Comparison of ENCODE assay signal across 8 cellular contexts in genomic region chr4:53012738-53013137, GRCh38.
A peak's percentile ranks its signal among the peaks of the same experiment; 100 is the strongest.
DNase-seq lines count a peak whose midpoint lies in the region; ATAC-seq lines count a peak whose summit lies in the region.

No MANE protein-coding gene starts in this region.

- peak overlapping the region; percentile 15; the same call in 1 of the 2 replicates for H3K27ac ChIP-seq in ACC112 (ENCODE audit: low read depth, low read length)

- H3K27me3 Mint-ChIP-seq in dendritic cell treated with granulocyte-macrophage colony-stimulating factor and Interleukin-4, amounts not matched to agents 40 ng/mL and 50 ng/mL, for 4 days, result no peaks in the 10 kb centered on the region

- H3K4me1 ChIP-seq in ACC112 (ENCODE audit: control insufficient read depth, insufficient read depth, low read length, unreplicated experiment), result peaks cover 47% of the 10 kb centered on the region

- DNase-seq in NCI-H748 treated with DMSO at 0.1 percent for 48 hours (lab: John Stamatoyannopoulos, UW) (no peak), kidney glomerular epithelial cell (lab: John Stamatoyannopoulos, UW) (no peak)
- DNase-seq in central memory CD4-positive, alpha-beta T cell, result no peak
- no peak for DNase-seq in stimulated activated CD4-positive, alpha-beta T cell treated with anti-CD3 and anti-CD28 coated beads, Interleukin-2, amount 100 ng/mL, for 24 hours

- H3K36me3 ChIP-seq in ACC112 (ENCODE audit: insufficient read depth, low read length), result no peaks in the 10 kb centered on the region

- H3K79me2 ChIP-seq in ACC112 (ENCODE audit: control insufficient read depth, insufficient read depth, low read length, unreplicated experiment), result no peaks in the 10 kb centered on the region

- no peak overlapping the region for H3K4me3 Mint-ChIP-seq in dendritic cell treated with granulocyte-macrophage colony-stimulating factor and Interleukin-4, amounts not matched to agents 40 ng/mL and 50 ng/mL, for 4 days

- H3K4me3 ChIP-seq in ACC112 (ENCODE audit: low read depth, low read length), result peak overlapping the region; percentile 52

- intact Hi-C loops in dendritic cell treated with granulocyte-macrophage colony-stimulating factor and Interleukin-4, amounts not matched to agents 40 ng/mL and 50 ng/mL, for 4 days (cut with micrococcal nuclease), result no loop called here

- ATAC-seq in GM19328 (IDR thresholded peaks at IDR 0.05; ENCODE audit: unreplicated experiment) (peak; percentile 52), HG03520 (IDR thresholded peaks at IDR 0.05; ENCODE audit: unreplicated experiment) (peak; percentile 65)

- H2AFZ ChIP-seq in ACC112 (ENCODE audit: low read length, unreplicated experiment), result peak overlapping the region; percentile 84

- peaks cover 20% of the 10 kb centered on the region for H3K4me1 Mint-ChIP-seq in dendritic cell treated with granulocyte-macrophage colony-stimulating factor and Interleukin-4, amounts not matched to agents 40 ng/mL and 50 ng/mL, for 4 days (ENCODE audit: low read depth)

- no peaks in the 10 kb centered on the region for H3K27me3 ChIP-seq in ACC112 (ENCODE audit: insufficient read depth, low read length)

- H3K27ac Mint-ChIP-seq in dendritic cell treated with granulocyte-macrophage colony-stimulating factor and Interleukin-4, amounts not matched to agents 40 ng/mL and 50 ng/mL, for 4 days, result peak overlapping the region; percentile 18

- peaks cover 5% of the 10 kb centered on the region for H3K9me3 Mint-ChIP-seq in dendritic cell treated with granulocyte-macrophage colony-stimulating factor and Interleukin-4, amounts not matched to agents 40 ng/mL and 50 ng/mL, for 4 days

- H3K36me3 Mint-ChIP-seq in dendritic cell treated with granulocyte-macrophage colony-stimulating factor and Interleukin-4, amounts not matched to agents 40 ng/mL and 50 ng/mL, for 4 days (ENCODE audit: low read depth), result peaks cover 3% of the 10 kb centered on the region
